In genomic region chr11:102196816-102197215, GRCh38 we compare ENCODE assay signal across 13 cellular contexts.
DNase-seq lines count a peak whose midpoint lies in the region; ATAC-seq and TF ChIP-seq lines count a peak whose summit lies in the region.
"Had no signal": no experiment of that assay in that cellular context is flagged by ENCODE, and none has a peak within 500 bp of the region (broad histone marks: within the 10 kb centered on the region; RNA-seq: fewer than 3 reads in every experiment).

No MANE protein-coding gene starts in this region.

- H3K27ac ChIP-seq in HEK293 (ENCODE audit: extremely low read depth, low read depth, low read length) (no peak overlapping the region), suprapubic skin (peak overlapping the region; percentile 59)
- H3K27ac ChIP-seq: SJCRH30 had no signal

- no peak for TF ChIP-seq POLR2A in suprapubic skin (IDR thresholded peaks at IDR 0.05)

- 62% methylated on average over 3 of the region's 3 CpGs for WGBS in suprapubic skin

- no peaks in the 10 kb centered on the region for H3K27me3 ChIP-seq in suprapubic skin
- H3K27me3 ChIP-seq: SJCRH30 had no signal

- ATAC-seq in GM21360 (IDR thresholded peaks at IDR 0.05; ENCODE audit: unreplicated experiment) = no peak
- ATAC-seq: activated CD4-positive, CD25-positive, alpha-beta regulatory T cell treated with anti-CD3 and anti-CD28 coated beads, Interleukin-2, amount 50 U/mL, for 24 hours; stimulated activated naive CD8-positive, alpha-beta T cell treated with anti-CD3 and anti-CD28 coated beads, Interleukin-15, amount 100 ng/mL, for 72 hours had no signal

- CTCF ChIA-PET in HEK293 (lab: Yijun Ruan, JAX) = interaction anchor here (0.8 kb wide), 1 partner anchor 72 kb away, joined by 3 read pairs; no protein-coding TSS in a partner anchor

- TF ChIP-seq EP300 in suprapubic skin (IDR thresholded peaks at IDR 0.05) = no peak

- H3K4me1 ChIP-seq in HEK293 (ENCODE audit: control insufficient read depth, insufficient read depth, low read length) = peaks cover 8% of the 10 kb centered on the region
- peaks cover 21% of the 10 kb centered on the region for H3K4me1 ChIP-seq in suprapubic skin

- no peaks in the 10 kb centered on the region for H3K9me3 ChIP-seq in HEK293 (ENCODE audit: control insufficient read depth, insufficient read depth, low read depth, low read length)
- H3K9me3 ChIP-seq in suprapubic skin = no peaks in the 10 kb centered on the region
- H3K9me3 ChIP-seq: SJCRH30 had no signal

- no peaks in the 10 kb centered on the region for H3K36me3 ChIP-seq in HEK293 (ENCODE audit: control insufficient read depth in 2 of 2, insufficient read depth in 1 of 2, low read length in 2 of 2)
- no peaks in the 10 kb centered on the region for H3K36me3 ChIP-seq in suprapubic skin
- H3K36me3 ChIP-seq: SJCRH30 had no signal

- no peak for TF ChIP-seq CTCF in HEK293 (tag by site-specific recombination; IDR thresholded peaks at IDR 0.05)
- no peak for TF ChIP-seq CTCF in suprapubic skin (IDR thresholded peaks at IDR 0.05)

- POLR2A ChIA-PET in HEK293 (lab: Yijun Ruan, JAX) = no interaction called here

- H3K4me3 ChIP-seq in HEK293 (ENCODE audit: low read depth, low read length) = no peak overlapping the region
- no peak overlapping the region for H3K4me3 ChIP-seq in suprapubic skin
- H3K4me3 ChIP-seq: SJCRH30 had no signal

- DNase-seq in amniotic epithelial cell (ENCODE audit: low read depth) = peak; percentile 9
- peak; percentile 38 for DNase-seq in iris pigment epithelial cell (ENCODE audit: low read depth)
- no peak for DNase-seq in suprapubic skin (ENCODE audit: low spot score in 2 of 2)
- no peak for DNase-seq in CD1c-positive myeloid dendritic cell (ENCODE audit: extremely low spot score)
- DNase-seq in NCI-H1092 (lab: John Stamatoyannopoulos, UW) = no peak
- DNase-seq: caudate nucleus; COR-L47; effector CD4-positive, alpha-beta T cell; SJCRH30; stimulated activated naive CD8-positive, alpha-beta T cell treated with anti-CD3 and anti-CD28 coated beads, Interleukin-15, amount 100 ng/mL, for 72 hours had no signal

TF ChIP-seq in HEK293, 187 proteins besides CTCF, POLR2A, EP300 and RAD21:
- TF ChIP-seq PRDM6 (tag by site-specific recombination; IDR thresholded peaks at IDR 0.05) = peak; percentile 82
- TF ChIP-seq ZNF560 (tag by site-specific recombination; IDR thresholded peaks at IDR 0.05; ENCODE audit: borderline replicate concordance) = no peak
- 0 out of 2 replicates have a peak, but pooled peaks have one; percentile 40 for TF ChIP-seq ZNF692 (tag by site-specific recombination; IDR thresholded peaks at IDR 0.05)

Comparison
In these comparisons a context has a peak if more than half of its experiments do, and no peak if none do; other contexts are left out.
1. DNase-seq: peak in amniotic epithelial cell (single experiment) and iris pigment epithelial cell (single experiment); none in suprapubic skin (0 of 2), CD1c-positive myeloid dendritic cell (single experiment) and NCI-H1092 (single experiment).